ENCODE assay signal across 2 cellular contexts in the genomic region with DNA sequence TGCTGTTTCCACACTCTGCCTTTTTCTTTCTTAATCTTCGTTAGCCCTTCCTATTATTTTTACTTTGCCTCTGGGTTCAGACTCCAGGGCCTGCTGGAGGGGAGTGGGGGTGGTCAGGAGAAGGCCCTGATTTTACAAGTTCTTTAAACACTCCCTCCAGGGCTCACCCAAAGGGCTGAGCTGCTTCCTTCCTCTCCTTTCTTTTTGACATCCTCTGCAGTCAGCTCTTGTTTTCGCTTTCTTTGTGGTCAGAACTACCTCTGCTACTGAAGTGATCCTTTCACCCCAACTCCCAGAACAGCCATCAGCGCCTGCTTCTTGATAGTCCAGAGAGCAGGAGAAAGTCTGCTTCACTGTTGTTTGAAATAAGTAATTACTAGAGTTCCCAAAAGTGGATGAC.
TF ChIP-seq lines count a peak whose summit lies in the region.

No MANE protein-coding gene starts in this region.

TF ChIP-seq in WTC11, 78 proteins besides CTCF, POLR2A, EP300 and RAD21 (continued from another document and continues in another):
- TF ChIP-seq JUN (CRISPR knock-in tag; IDR thresholded peaks at IDR 0.05) (no peak), ZNF416 (CRISPR knock-in tag; IDR thresholded peaks at IDR 0.05) (no peak), SOX15 (CRISPR knock-in tag; IDR thresholded peaks at IDR 0.05) (no peak), KAT7 (CRISPR knock-in tag; IDR thresholded peaks at IDR 0.05; ENCODE audit: borderline replicate concordance) (no peak), SMAD3 (CRISPR knock-in tag; IDR thresholded peaks at IDR 0.05; ENCODE audit: borderline replicate concordance) (no peak), ZNF423 (CRISPR knock-in tag; IDR thresholded peaks at IDR 0.05) (no peak), FOXP1 (CRISPR knock-in tag; IDR thresholded peaks at IDR 0.05; ENCODE audit: borderline replicate concordance) (no peak), FOXJ3 (CRISPR knock-in tag; IDR thresholded peaks at IDR 0.05; ENCODE audit: borderline replicate concordance) (no peak), RELA (CRISPR knock-in tag; IDR thresholded peaks at IDR 0.05; ENCODE audit: borderline replicate concordance) (no peak), CREM (CRISPR knock-in tag; IDR thresholded peaks at IDR 0.05) (no peak)
- TF ChIP-seq, protein P1, sequence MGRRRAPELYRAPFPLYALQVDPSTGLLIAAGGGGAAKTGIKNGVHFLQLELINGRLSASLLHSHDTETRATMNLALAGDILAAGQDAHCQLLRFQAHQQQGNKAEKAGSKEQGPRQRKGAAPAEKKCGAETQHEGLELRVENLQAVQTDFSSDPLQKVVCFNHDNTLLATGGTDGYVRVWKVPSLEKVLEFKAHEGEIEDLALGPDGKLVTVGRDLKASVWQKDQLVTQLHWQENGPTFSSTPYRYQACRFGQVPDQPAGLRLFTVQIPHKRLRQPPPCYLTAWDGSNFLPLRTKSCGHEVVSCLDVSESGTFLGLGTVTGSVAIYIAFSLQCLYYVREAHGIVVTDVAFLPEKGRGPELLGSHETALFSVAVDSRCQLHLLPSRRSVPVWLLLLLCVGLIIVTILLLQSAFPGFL (CRISPR knock-in tag; IDR thresholded peaks at IDR 0.05; ENCODE audit: borderline replicate concordance): no peak
- TF ChIP-seq, protein P2, sequence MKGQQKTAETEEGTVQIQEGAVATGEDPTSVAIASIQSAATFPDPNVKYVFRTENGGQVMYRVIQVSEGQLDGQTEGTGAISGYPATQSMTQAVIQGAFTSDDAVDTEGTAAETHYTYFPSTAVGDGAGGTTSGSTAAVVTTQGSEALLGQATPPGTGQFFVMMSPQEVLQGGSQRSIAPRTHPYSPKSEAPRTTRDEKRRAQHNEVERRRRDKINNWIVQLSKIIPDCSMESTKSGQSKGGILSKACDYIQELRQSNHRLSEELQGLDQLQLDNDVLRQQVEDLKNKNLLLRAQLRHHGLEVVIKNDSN (CRISPR knock-in tag; IDR thresholded peaks at IDR 0.05): no peak
- TF ChIP-seq, protein P3, sequence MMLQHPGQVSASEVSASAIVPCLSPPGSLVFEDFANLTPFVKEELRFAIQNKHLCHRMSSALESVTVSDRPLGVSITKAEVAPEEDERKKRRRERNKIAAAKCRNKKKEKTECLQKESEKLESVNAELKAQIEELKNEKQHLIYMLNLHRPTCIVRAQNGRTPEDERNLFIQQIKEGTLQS (CRISPR knock-in tag; conservative IDR thresholded peaks at IDR 0.05): no peak
- TF ChIP-seq, protein P4, sequence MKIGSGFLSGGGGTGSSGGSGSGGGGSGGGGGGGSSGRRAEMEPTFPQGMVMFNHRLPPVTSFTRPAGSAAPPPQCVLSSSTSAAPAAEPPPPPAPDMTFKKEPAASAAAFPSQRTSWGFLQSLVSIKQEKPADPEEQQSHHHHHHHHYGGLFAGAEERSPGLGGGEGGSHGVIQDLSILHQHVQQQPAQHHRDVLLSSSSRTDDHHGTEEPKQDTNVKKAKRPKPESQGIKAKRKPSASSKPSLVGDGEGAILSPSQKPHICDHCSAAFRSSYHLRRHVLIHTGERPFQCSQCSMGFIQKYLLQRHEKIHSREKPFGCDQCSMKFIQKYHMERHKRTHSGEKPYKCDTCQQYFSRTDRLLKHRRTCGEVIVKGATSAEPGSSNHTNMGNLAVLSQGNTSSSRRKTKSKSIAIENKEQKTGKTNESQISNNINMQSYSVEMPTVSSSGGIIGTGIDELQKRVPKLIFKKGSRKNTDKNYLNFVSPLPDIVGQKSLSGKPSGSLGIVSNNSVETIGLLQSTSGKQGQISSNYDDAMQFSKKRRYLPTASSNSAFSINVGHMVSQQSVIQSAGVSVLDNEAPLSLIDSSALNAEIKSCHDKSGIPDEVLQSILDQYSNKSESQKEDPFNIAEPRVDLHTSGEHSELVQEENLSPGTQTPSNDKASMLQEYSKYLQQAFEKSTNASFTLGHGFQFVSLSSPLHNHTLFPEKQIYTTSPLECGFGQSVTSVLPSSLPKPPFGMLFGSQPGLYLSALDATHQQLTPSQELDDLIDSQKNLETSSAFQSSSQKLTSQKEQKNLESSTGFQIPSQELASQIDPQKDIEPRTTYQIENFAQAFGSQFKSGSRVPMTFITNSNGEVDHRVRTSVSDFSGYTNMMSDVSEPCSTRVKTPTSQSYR (CRISPR knock-in tag; IDR thresholded peaks at IDR 0.05): no peak
- TF ChIP-seq, protein P5, sequence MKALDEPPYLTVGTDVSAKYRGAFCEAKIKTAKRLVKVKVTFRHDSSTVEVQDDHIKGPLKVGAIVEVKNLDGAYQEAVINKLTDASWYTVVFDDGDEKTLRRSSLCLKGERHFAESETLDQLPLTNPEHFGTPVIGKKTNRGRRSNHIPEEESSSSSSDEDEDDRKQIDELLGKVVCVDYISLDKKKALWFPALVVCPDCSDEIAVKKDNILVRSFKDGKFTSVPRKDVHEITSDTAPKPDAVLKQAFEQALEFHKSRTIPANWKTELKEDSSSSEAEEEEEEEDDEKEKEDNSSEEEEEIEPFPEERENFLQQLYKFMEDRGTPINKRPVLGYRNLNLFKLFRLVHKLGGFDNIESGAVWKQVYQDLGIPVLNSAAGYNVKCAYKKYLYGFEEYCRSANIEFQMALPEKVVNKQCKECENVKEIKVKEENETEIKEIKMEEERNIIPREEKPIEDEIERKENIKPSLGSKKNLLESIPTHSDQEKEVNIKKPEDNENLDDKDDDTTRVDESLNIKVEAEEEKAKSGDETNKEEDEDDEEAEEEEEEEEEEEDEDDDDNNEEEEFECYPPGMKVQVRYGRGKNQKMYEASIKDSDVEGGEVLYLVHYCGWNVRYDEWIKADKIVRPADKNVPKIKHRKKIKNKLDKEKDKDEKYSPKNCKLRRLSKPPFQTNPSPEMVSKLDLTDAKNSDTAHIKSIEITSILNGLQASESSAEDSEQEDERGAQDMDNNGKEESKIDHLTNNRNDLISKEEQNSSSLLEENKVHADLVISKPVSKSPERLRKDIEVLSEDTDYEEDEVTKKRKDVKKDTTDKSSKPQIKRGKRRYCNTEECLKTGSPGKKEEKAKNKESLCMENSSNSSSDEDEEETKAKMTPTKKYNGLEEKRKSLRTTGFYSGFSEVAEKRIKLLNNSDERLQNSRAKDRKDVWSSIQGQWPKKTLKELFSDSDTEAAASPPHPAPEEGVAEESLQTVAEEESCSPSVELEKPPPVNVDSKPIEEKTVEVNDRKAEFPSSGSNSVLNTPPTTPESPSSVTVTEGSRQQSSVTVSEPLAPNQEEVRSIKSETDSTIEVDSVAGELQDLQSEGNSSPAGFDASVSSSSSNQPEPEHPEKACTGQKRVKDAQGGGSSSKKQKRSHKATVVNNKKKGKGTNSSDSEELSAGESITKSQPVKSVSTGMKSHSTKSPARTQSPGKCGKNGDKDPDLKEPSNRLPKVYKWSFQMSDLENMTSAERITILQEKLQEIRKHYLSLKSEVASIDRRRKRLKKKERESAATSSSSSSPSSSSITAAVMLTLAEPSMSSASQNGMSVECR (CRISPR knock-in tag; IDR thresholded peaks at IDR 0.05; ENCODE audit: borderline replicate concordance): no peak

TF ChIP-seq in SK-N-SH treated with all-trans-retinoic acid at 6 μM for 48 hours, 23 proteins besides CTCF, POLR2A, EP300 and RAD21 (continued from another document):
- TF ChIP-seq, protein P6, sequence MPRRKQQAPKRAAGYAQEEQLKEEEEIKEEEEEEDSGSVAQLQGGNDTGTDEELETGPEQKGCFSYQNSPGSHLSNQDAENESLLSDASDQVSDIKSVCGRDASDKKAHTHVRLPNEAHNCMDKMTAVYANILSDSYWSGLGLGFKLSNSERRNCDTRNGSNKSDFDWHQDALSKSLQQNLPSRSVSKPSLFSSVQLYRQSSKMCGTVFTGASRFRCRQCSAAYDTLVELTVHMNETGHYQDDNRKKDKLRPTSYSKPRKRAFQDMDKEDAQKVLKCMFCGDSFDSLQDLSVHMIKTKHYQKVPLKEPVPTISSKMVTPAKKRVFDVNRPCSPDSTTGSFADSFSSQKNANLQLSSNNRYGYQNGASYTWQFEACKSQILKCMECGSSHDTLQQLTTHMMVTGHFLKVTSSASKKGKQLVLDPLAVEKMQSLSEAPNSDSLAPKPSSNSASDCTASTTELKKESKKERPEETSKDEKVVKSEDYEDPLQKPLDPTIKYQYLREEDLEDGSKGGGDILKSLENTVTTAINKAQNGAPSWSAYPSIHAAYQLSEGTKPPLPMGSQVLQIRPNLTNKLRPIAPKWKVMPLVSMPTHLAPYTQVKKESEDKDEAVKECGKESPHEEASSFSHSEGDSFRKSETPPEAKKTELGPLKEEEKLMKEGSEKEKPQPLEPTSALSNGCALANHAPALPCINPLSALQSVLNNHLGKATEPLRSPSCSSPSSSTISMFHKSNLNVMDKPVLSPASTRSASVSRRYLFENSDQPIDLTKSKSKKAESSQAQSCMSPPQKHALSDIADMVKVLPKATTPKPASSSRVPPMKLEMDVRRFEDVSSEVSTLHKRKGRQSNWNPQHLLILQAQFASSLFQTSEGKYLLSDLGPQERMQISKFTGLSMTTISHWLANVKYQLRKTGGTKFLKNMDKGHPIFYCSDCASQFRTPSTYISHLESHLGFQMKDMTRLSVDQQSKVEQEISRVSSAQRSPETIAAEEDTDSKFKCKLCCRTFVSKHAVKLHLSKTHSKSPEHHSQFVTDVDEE (CRISPR knock-in tag; IDR thresholded peaks at IDR 0.05): no peak
